In genomic region chr3:195579281-195579680, GRCh38 we compare ENCODE assay signal across 28 cellular contexts. TPM values are rescaled to one million over a fixed set of nuclear protein-coding genes. Genes with fewer than 3 reads are reported as not detected.
"Had no signal": no experiment of that assay in that cellular context is flagged by ENCODE, and none has a peak within 500 bp of the region (broad histone marks: within the 10 kb centered on the region; RNA-seq: fewer than 3 reads in every experiment).

No MANE protein-coding gene starts in this region.

- H3K27ac ChIP-seq: cardiac muscle cell, Peyer's patch had no signal

- H3K27me3 ChIP-seq: cardiac muscle cell, Peyer's patch had no signal

- H3K27me3 Mint-ChIP-seq: activated B cell treated with CpG ODN at 0.5 μM for 24 hours; activated CD4-positive, alpha-beta T cell treated with anti-CD3 and anti-CD28 coated beads, Interleukin-2, amount 10 ng/mL, durations not matched to agents 24 days and 14 days; activated T-cell treated with anti-CD3 and anti-CD28 coated beads, Interleukin-2, amount 50 U/mL, for 24 hours; brain; T-cell had no signal

- H3K36me3 Mint-ChIP-seq: activated CD8-positive, alpha-beta memory T cell treated with anti-CD3 and anti-CD28 coated beads, Interleukin-2, amount 10 ng/mL, durations not matched to agents 7 days and 5 days; activated naive CD4-positive, alpha-beta T cell treated with anti-CD3 and anti-CD28 coated beads, Interleukin-2, amount 50 U/mL, for 72 hours; brain; T-cell had no signal

- DNase-seq: activated B cell treated with CpG ODN at 0.5 μM for 24 hours; activated CD4-positive, alpha-beta T cell treated with anti-CD3 and anti-CD28 coated beads for 1 hour; activated CD4-positive, alpha-beta T cell treated with anti-CD3 and anti-CD28 coated beads, Interleukin-2, amount 10 ng/mL, durations not matched to agents 24 days and 14 days; activated CD4-positive, alpha-beta T cell treated with anti-CD3 and anti-CD28 coated beads, Interleukin-2, amount 50 U/mL, for 48 hours; activated CD8-positive, alpha-beta memory T cell treated with anti-CD3 and anti-CD28 coated beads, Interleukin-2, amount 10 ng/mL, durations not matched to agents 7 days and 5 days; activated effector memory CD4-positive, alpha-beta T cell treated with Interleukin-2 at 50 U/mL for 16 hours; activated naive CD4-positive, alpha-beta T cell treated with Interleukin-2 at 50 U/mL for 16 hours; activated naive CD8-positive, alpha-beta T cell treated with anti-CD3 and anti-CD28 coated beads, Interleukin-2, amount 50 U/mL, for 24 hours; activated T-cell treated with anti-CD3 and anti-CD28 coated beads, Interleukin-2, amount 50 U/mL, for 24 hours; amniotic stem cell; cerebellar nuclear complex; KG1; NCI-H1092; NCI-H1417; NCI-H2029; NCI-H446; NCI-H524; Peyer's patch; SHP77 treated with DMSO at 0.1 percent for 48 hours; T-cell; T-helper 2 cell; T1000 had no signal

- H3K9me3 Mint-ChIP-seq: activated B cell treated with CpG ODN at 0.5 μM for 24 hours; activated CD4-positive, alpha-beta T cell treated with anti-CD3 and anti-CD28 coated beads, Interleukin-2, amount 10 ng/mL, durations not matched to agents 24 days and 14 days; activated naive CD4-positive, alpha-beta T cell treated with anti-CD3 and anti-CD28 coated beads, Interleukin-2, amount 50 U/mL, for 72 hours; activated naive CD8-positive, alpha-beta T cell treated with anti-CD3 and anti-CD28 coated beads, Interleukin-2, amount 50 U/mL, for 24 hours; activated T-cell treated with anti-CD3 and anti-CD28 coated beads, Interleukin-2, amount 50 U/mL, for 24 hours; activated T-helper 1 cell treated with anti-CD3 and anti-CD28 coated beads, Interleukin-12 subunit alpha, Interleukin-12 subunit beta, Interleukin-2, Interleukin-4 antibody, amounts not matched to agents 30 ng/mL and 10 ng/mL and 1 ng/mL, durations not matched to agents 14 hours and 24 hours and 36 hours; brain; T-cell had no signal

- H3K4me1 Mint-ChIP-seq: activated B cell treated with CpG ODN at 0.5 μM for 24 hours, T-cell had no signal

- H3K9me3 ChIP-seq: Peyer's patch had no signal

- H3K36me3 ChIP-seq: cardiac muscle cell, Peyer's patch had no signal

- H3K27ac Mint-ChIP-seq: activated B cell treated with CpG ODN at 0.5 μM for 24 hours; activated CD4-positive, alpha-beta T cell treated with anti-CD3 and anti-CD28 coated beads, Interleukin-2, amount 10 ng/mL, durations not matched to agents 24 days and 14 days; activated CD8-positive, alpha-beta memory T cell treated with anti-CD3 and anti-CD28 coated beads, Interleukin-2, amount 10 ng/mL, durations not matched to agents 7 days and 5 days; activated naive CD4-positive, alpha-beta T cell treated with anti-CD3 and anti-CD28 coated beads, Interleukin-2, amount 50 U/mL, for 72 hours; activated naive CD8-positive, alpha-beta T cell treated with anti-CD3 and anti-CD28 coated beads, Interleukin-2, amount 50 U/mL, for 24 hours; activated T-cell treated with anti-CD3 and anti-CD28 coated beads, Interleukin-2, amount 50 U/mL, for 24 hours; activated T-helper 1 cell treated with anti-CD3 and anti-CD28 coated beads, Interleukin-12 subunit alpha, Interleukin-12 subunit beta, Interleukin-2, Interleukin-4 antibody, amounts not matched to agents 30 ng/mL and 10 ng/mL and 1 ng/mL, durations not matched to agents 14 hours and 24 hours and 36 hours; T-cell had no signal

- H3K4me3 ChIP-seq: cardiac muscle cell, Peyer's patch had no signal

- H3K4me1 ChIP-seq: Peyer's patch had no signal

- H3K4me3 Mint-ChIP-seq: activated B cell treated with CpG ODN at 0.5 μM for 24 hours; activated CD4-positive, alpha-beta T cell treated with anti-CD3 and anti-CD28 coated beads, Interleukin-2, amount 10 ng/mL, durations not matched to agents 24 days and 14 days; activated CD8-positive, alpha-beta memory T cell treated with anti-CD3 and anti-CD28 coated beads, Interleukin-2, amount 10 ng/mL, durations not matched to agents 7 days and 5 days; activated naive CD8-positive, alpha-beta T cell treated with anti-CD3 and anti-CD28 coated beads, Interleukin-2, amount 50 U/mL, for 24 hours; activated T-cell treated with anti-CD3 and anti-CD28 coated beads, Interleukin-2, amount 50 U/mL, for 24 hours; activated T-helper 1 cell treated with anti-CD3 and anti-CD28 coated beads, Interleukin-12 subunit alpha, Interleukin-12 subunit beta, Interleukin-2, Interleukin-4 antibody, amounts not matched to agents 30 ng/mL and 10 ng/mL and 1 ng/mL, durations not matched to agents 14 hours and 24 hours and 36 hours; brain; T-cell had no signal

RNA-seq across cellular contexts. Expression of gene APOD, which starts 4.5 kb away (rescaled TPM):
- total RNA-seq: astrocyte, cardiac muscle cell, M059J had no signal
